In the genomic region with DNA sequence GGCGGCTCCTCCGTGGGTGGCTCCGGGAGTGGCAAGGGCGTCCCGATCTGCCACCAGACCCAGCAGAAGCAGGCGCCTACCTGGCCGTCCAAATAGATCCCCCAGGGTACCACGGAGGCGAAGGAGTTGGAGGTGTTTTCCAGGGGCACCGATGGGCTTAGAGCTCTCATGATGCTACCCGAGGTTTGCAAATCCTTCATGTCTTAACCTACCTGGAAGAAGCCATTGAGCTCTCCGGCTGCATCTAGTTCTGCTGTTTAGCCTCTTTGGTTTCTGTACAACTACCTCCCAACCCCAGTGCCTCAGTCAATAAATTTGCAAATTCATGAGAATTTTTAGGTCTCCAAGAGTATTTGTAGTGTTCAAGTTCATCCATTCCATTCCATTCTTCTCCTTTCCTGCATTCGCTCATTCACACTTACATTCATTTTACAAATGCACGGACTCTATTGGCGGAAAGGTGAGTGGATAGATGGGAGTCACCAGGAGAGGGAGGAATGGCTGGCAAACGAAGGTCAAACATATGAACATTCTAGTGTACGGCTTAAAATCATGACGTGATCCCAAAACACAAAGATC, we compare ENCODE assay signal across 10 cellular contexts. TPM values are rescaled to one million over a fixed set of nuclear protein-coding genes. Genes with fewer than 3 reads are reported as not detected.
DNase-seq lines count a peak whose midpoint lies in the region; ATAC-seq, FAIRE-seq and TF ChIP-seq lines count a peak whose summit lies in the region.
"Had no signal": no experiment of that assay in that cellular context is flagged by ENCODE, and none has a peak within 500 bp of the region (broad histone marks: within the 10 kb centered on the region; RNA-seq: fewer than 3 reads in every experiment).

No MANE protein-coding gene starts in this region.

- H3K9me3 Mint-ChIP-seq in activated T-helper 17 cell treated with anti-CD3 and anti-CD28 coated beads, Interleukin-2, amount 50 U/mL, for 72 hours = no peaks in the 10 kb centered on the region

- no peak overlapping the region for H3K27ac ChIP-seq in keratinocyte (ENCODE audit: control insufficient read depth, insufficient read depth, low read length)
- H3K27ac ChIP-seq: VCaP had no signal

- no peaks in the 10 kb centered on the region for H3K79me2 ChIP-seq in keratinocyte (ENCODE audit: control insufficient read depth, insufficient read depth, low read length)

- H3K9me3 ChIP-seq in keratinocyte (ENCODE audit: control insufficient read depth, low read depth, low read length) = no peaks in the 10 kb centered on the region

- no peak for TF ChIP-seq CTCF in keratinocyte (optimal IDR thresholded peaks at IDR 0.05 in 1 of 3, IDR thresholded peaks at IDR 0.05 in 1 of 3, conservative IDR thresholded peaks at IDR 0.05 in 1 of 3; ENCODE audit: extremely low read depth in 1 of 3, insufficient read depth in 2 of 3, low read length in 3 of 3)

- H2AFZ ChIP-seq in keratinocyte (ENCODE audit: control insufficient read depth, low read length) = peak overlapping the region; percentile 36

- DNase-seq in NCI-H82 (lab: John Stamatoyannopoulos, UW) = peak; percentile 64
- no peak for DNase-seq in NCI-H82 treated with DMSO at 0.1 percent for 48 hours (lab: John Stamatoyannopoulos, UW; ENCODE audit: unreplicated experiment)
- no peak for DNase-seq in keratinocyte (ENCODE audit: low read depth, low spot score)
- DNase-seq in superior temporal gyrus (ENCODE audit: extremely low spot score) = peak; percentile 33
- DNase-seq in AG20443 (ENCODE audit: low spot score) = no peak
- DNase-seq in NCI-H1436 (lab: John Stamatoyannopoulos, UW) = no peak
- DNase-seq: stimulated activated naive CD4-positive, alpha-beta T cell treated with Interleukin-2 at 50 U/mL for 16 hours had no signal

- ATAC-seq in activated T-helper 17 cell treated with anti-CD3 and anti-CD28 coated beads, Interleukin-2, amount 50 U/mL, for 72 hours (replicated peaks) = no peak
- no peak for ATAC-seq in HG03521 (IDR thresholded peaks at IDR 0.05; ENCODE audit: unreplicated experiment)

- peaks cover 58% of the 10 kb centered on the region for H3K27me3 ChIP-seq in keratinocyte (ENCODE audit: control insufficient read depth, extremely low read depth, insufficient read depth, low read length)

- peaks cover 28% of the 10 kb centered on the region for H3K27me3 Mint-ChIP-seq in activated T-helper 17 cell treated with anti-CD3 and anti-CD28 coated beads, Interleukin-2, amount 50 U/mL, for 72 hours

- no peak overlapping the region for H3K9ac ChIP-seq in keratinocyte (ENCODE audit: control insufficient read depth, extremely low read depth, insufficient read depth, low read length)

- peak overlapping the region; percentile 86 for H3K4me2 ChIP-seq in keratinocyte (ENCODE audit: control insufficient read depth, extremely low read depth, insufficient read depth, low read depth, low read length)

- H3K36me3 ChIP-seq in keratinocyte (ENCODE audit: control insufficient read depth in 2 of 2, extremely low read depth in 1 of 2, insufficient read depth in 2 of 2, low read length in 2 of 2) = no peaks in the 10 kb centered on the region

- peak overlapping the region; percentile 81 for H3K4me3 Mint-ChIP-seq in activated T-helper 17 cell treated with anti-CD3 and anti-CD28 coated beads, Interleukin-2, amount 50 U/mL, for 72 hours

- peak overlapping the region; percentile 26 to 63 (median 60) for H3K4me3 ChIP-seq in keratinocyte (ENCODE audit: control insufficient read depth in 2 of 3, extremely low read depth in 1 of 3, insufficient read depth in 2 of 3, low read depth in 1 of 3, low read length in 3 of 3)

- H4K20me1 ChIP-seq in keratinocyte (ENCODE audit: control insufficient read depth, extremely low read depth, insufficient read depth, low read length) = no peaks in the 10 kb centered on the region

- dilution Hi-C loops in keratinocyte (cut with MboI; ENCODE audit: extremely low pct_ligation_motif_present, low sequenced_read_pairs) = no loop called here

- H3K27ac Mint-ChIP-seq in activated T-helper 17 cell treated with anti-CD3 and anti-CD28 coated beads, Interleukin-2, amount 50 U/mL, for 72 hours = no peak overlapping the region

- H3K4me1 ChIP-seq in keratinocyte (ENCODE audit: control insufficient read depth, extremely low read depth, insufficient read depth, low read length) = peaks cover 5% of the 10 kb centered on the region

- FAIRE-seq in keratinocyte (lab: Jason Lieb, UNC) = no peak

- H3K4me1 Mint-ChIP-seq in activated T-helper 17 cell treated with anti-CD3 and anti-CD28 coated beads, Interleukin-2, amount 50 U/mL, for 72 hours = peaks cover 36% of the 10 kb centered on the region

- H3K9me1 ChIP-seq in keratinocyte (ENCODE audit: control insufficient read depth, extremely low read depth, insufficient read depth, low read length) = no peaks in the 10 kb centered on the region

- no peaks in the 10 kb centered on the region for H3K36me3 Mint-ChIP-seq in activated T-helper 17 cell treated with anti-CD3 and anti-CD28 coated beads, Interleukin-2, amount 50 U/mL, for 72 hours (ENCODE audit: low read depth)

RNA-seq across cellular contexts. Expression of a gene that starts 2.4 kb away (rescaled TPM):
- not detected for total RNA-seq in activated T-helper 17 cell treated with anti-CD3 and anti-CD28 coated beads, Interleukin-2, amount 50 U/mL, for 72 hours
- not detected in 3 replicates for polyA plus RNA-seq in keratinocyte
- 11.6 TPM for polyA plus RNA-seq in keratinocyte (2011; ENCODE audit: low read depth)
- polyA plus RNA-seq in keratinocyte (2011; cell fraction: cytosol; rRNA removed) = not detected in 2 replicates
- not detected in 2 replicates for polyA plus RNA-seq in keratinocyte (2011; cell fraction: nucleus; rRNA removed)
- 0.09 and 78.0 TPM in 2 replicates for polyA plus RNA-seq in keratinocyte (2012; ENCODE audit: low replicate concordance)
- polyA minus RNA-seq in keratinocyte = 0.33 TPM in 1 of 3 replicates, not detected in the others
- not detected for polyA minus RNA-seq in keratinocyte (2011; cell fraction: cytosol; rRNA and poly(A)+ RNA removed)
- not detected in 2 replicates for polyA minus RNA-seq in keratinocyte (2011; cell fraction: nucleus; rRNA and poly(A)+ RNA removed)

RNA-seq across cellular contexts. Expression of a gene that starts 44.5 kb away (rescaled TPM):
- total RNA-seq in activated T-helper 17 cell treated with anti-CD3 and anti-CD28 coated beads, Interleukin-2, amount 50 U/mL, for 72 hours = not detected
- polyA plus RNA-seq in keratinocyte = 2.6 to 6.6 TPM (median 2.8 TPM) in 3 replicates
- 5.9 TPM for polyA plus RNA-seq in keratinocyte (2011; ENCODE audit: low read depth)
- polyA plus RNA-seq in keratinocyte (2011; cell fraction: cytosol; rRNA removed) = 4.9 and 6.8 TPM in 2 replicates
- polyA plus RNA-seq in keratinocyte (2011; cell fraction: nucleus; rRNA removed) = 3.6 and 4.8 TPM in 2 replicates
- polyA plus RNA-seq in keratinocyte (2012; ENCODE audit: low replicate concordance) = 2.1 and 29.8 TPM in 2 replicates
- polyA minus RNA-seq in keratinocyte = 5.0 to 10.1 TPM in 2 of 3 replicates, not detected in the other
- 4.4 TPM for polyA minus RNA-seq in keratinocyte (2011; cell fraction: cytosol; rRNA and poly(A)+ RNA removed)
- polyA minus RNA-seq in keratinocyte (2011; cell fraction: nucleus; rRNA and poly(A)+ RNA removed) = 0.84 and 2.6 TPM in 2 replicates

RNA-seq across cellular contexts. Expression of a gene that starts 50.9 kb away (rescaled TPM):
- not detected for total RNA-seq in activated T-helper 17 cell treated with anti-CD3 and anti-CD28 coated beads, Interleukin-2, amount 50 U/mL, for 72 hours
- polyA plus RNA-seq in keratinocyte = 0.93 to 1.9 TPM (median 1.0 TPM) in 3 replicates
- polyA plus RNA-seq in keratinocyte (2011; ENCODE audit: low read depth) = 4.6 TPM
- 0.73 and 1.1 TPM in 2 replicates for polyA plus RNA-seq in keratinocyte (2011; cell fraction: cytosol; rRNA removed)
- polyA plus RNA-seq in keratinocyte (2011; cell fraction: nucleus; rRNA removed) = 3.9 and 4.4 TPM in 2 replicates
- polyA plus RNA-seq in keratinocyte (2012; ENCODE audit: low replicate concordance) = 1.8 and 22.0 TPM in 2 replicates
- polyA minus RNA-seq in keratinocyte = 1.3 to 4.4 TPM (median 2.6 TPM) in 3 replicates
- polyA minus RNA-seq in keratinocyte (2011; cell fraction: cytosol; rRNA and poly(A)+ RNA removed) = not detected
- polyA minus RNA-seq in keratinocyte (2011; cell fraction: nucleus; rRNA and poly(A)+ RNA removed) = 3.0 and 3.5 TPM in 2 replicates

RNA-seq across cellular contexts. Expression of a gene that starts 58.7 kb away (rescaled TPM):
- not detected for total RNA-seq in activated T-helper 17 cell treated with anti-CD3 and anti-CD28 coated beads, Interleukin-2, amount 50 U/mL, for 72 hours
- not detected in 3 replicates for polyA plus RNA-seq in keratinocyte
- polyA plus RNA-seq in keratinocyte (2011; ENCODE audit: low read depth) = not detected
- polyA plus RNA-seq in keratinocyte (2011; cell fraction: cytosol; rRNA removed) = not detected in 2 replicates
- not detected in 2 replicates for polyA plus RNA-seq in keratinocyte (2011; cell fraction: nucleus; rRNA removed)
- 0.42 TPM in 1 of 2 replicates, not detected in the other for polyA plus RNA-seq in keratinocyte (2012; ENCODE audit: low replicate concordance)
- not detected in 3 replicates for polyA minus RNA-seq in keratinocyte
- not detected for polyA minus RNA-seq in keratinocyte (2011; cell fraction: cytosol; rRNA and poly(A)+ RNA removed)
- not detected in 2 replicates for polyA minus RNA-seq in keratinocyte (2011; cell fraction: nucleus; rRNA and poly(A)+ RNA removed)

Comparison
In these comparisons a context has a peak if more than half of its experiments do, and no peak if none do; other contexts are left out.
1. DNase-seq: peak in NCI-H82 (single experiment) and superior temporal gyrus (single experiment); none in NCI-H82 treated with DMSO at 0.1 percent for 48 hours (single experiment), keratinocyte (single experiment), AG20443 (single experiment) and NCI-H1436 (single experiment).